ENCODE assay signal across 8 cellular contexts in genomic region chrX:155966876-155967275, GRCh38. TPM values are rescaled to one million over a fixed set of nuclear protein-coding genes. Genes with fewer than 3 reads are reported as not detected.
DNase-seq lines count a peak whose midpoint lies in the region; ATAC-seq and TF ChIP-seq lines count a peak whose summit lies in the region.

No MANE protein-coding gene starts in this region.

- no peaks in the 10 kb centered on the region for H3K27me3 ChIP-seq in CD4-positive, CD25-positive, alpha-beta regulatory T cell (ENCODE audit: control insufficient read depth, insufficient read depth, low read length)
- no peaks in the 10 kb centered on the region for H3K27me3 ChIP-seq in WERI-Rb-1 (ENCODE audit: insufficient read depth, low read depth, severe bottlenecking)

- DNase-seq in CD4-positive, CD25-positive, alpha-beta regulatory T cell = peak; percentile 2 to 62 (median 2)
- DNase-seq in NCI-H1436 treated with DMSO at 0.1 percent for 48 hours (lab: John Stamatoyannopoulos, UW) = peak; percentile 1
- peak; percentile 89 for DNase-seq in WERI-Rb-1
- DNase-seq in immature natural killer cell = peak; percentile 6 to 31 (median 22)

- peaks cover 0 to 23% (median 7%) of the 10 kb centered on the region in 7 donors for H3K9me3 Mint-ChIP-seq in CD4-positive, CD25-positive, alpha-beta regulatory T cell
- H3K9me3 Mint-ChIP-seq in immature natural killer cell = peaks cover 2 to 27% (median 14%) of the 10 kb centered on the region in 6 donors

- H3K36me3 ChIP-seq in CD4-positive, CD25-positive, alpha-beta regulatory T cell (ENCODE audit: control insufficient read depth, insufficient read depth, low read length) = no peaks in the 10 kb centered on the region
- H3K36me3 ChIP-seq in WERI-Rb-1 = no peaks in the 10 kb centered on the region

- no peaks in the 10 kb centered on the region for H3K36me3 Mint-ChIP-seq in CD4-positive, CD25-positive, alpha-beta regulatory T cell
- H3K36me3 Mint-ChIP-seq in immature natural killer cell = peaks cover 0 to 11% (median 4%) of the 10 kb centered on the region in 3 donors

- H3K4me1 Mint-ChIP-seq in CD4-positive, CD25-positive, alpha-beta regulatory T cell = no peaks in the 10 kb centered on the region
- H3K4me1 Mint-ChIP-seq in immature natural killer cell = no peaks in the 10 kb centered on the region

- H3K27ac Mint-ChIP-seq in CD4-positive, CD25-positive, alpha-beta regulatory T cell = no peak overlapping the region
- H3K27ac Mint-ChIP-seq in immature natural killer cell = no peak overlapping the region

- peaks cover 4 to 7% of the 10 kb centered on the region in 2 experiments for H3K9me3 ChIP-seq in CD4-positive, CD25-positive, alpha-beta regulatory T cell (ENCODE audit: control insufficient read depth in 2 of 2, low read length in 2 of 2)
- peaks cover 14% of the 10 kb centered on the region for H3K9me3 ChIP-seq in WERI-Rb-1 (ENCODE audit: severe bottlenecking)

- H3K27ac ChIP-seq in CD4-positive, CD25-positive, alpha-beta regulatory T cell (ENCODE audit: insufficient read depth, low read length, poor library complexity, severe bottlenecking) = no peak overlapping the region
- H3K27ac ChIP-seq in WERI-Rb-1 = no peak overlapping the region

- no peak overlapping the region for H3K4me3 ChIP-seq in CD4-positive, CD25-positive, alpha-beta regulatory T cell (ENCODE audit: low read depth, low read length)
- no peak overlapping the region for H3K4me3 ChIP-seq in WERI-Rb-1 (ENCODE audit: low read depth, low read length)

- TF ChIP-seq CTCF in WERI-Rb-1 (IDR thresholded peaks at IDR 0.05; ENCODE audit: low read depth, low read length) = peak; percentile 98

- peaks cover 20% of the 10 kb centered on the region for H3K27me3 Mint-ChIP-seq in CD4-positive, CD25-positive, alpha-beta regulatory T cell
- peaks cover 4 to 27% (median 7%) of the 10 kb centered on the region in 3 donors for H3K27me3 Mint-ChIP-seq in immature natural killer cell (ENCODE audit: low read depth in 3 of 3)

- ATAC-seq in CD4-positive, CD25-positive, alpha-beta regulatory T cell (ENCODE audit: low read depth in 2 of 2) = peak in 1 of 2 donors; percentile 47
- ATAC-seq in GM18907 (IDR thresholded peaks at IDR 0.05; ENCODE audit: unreplicated experiment) (peak; percentile 60), HG02938 (IDR thresholded peaks at IDR 0.05; ENCODE audit: unreplicated experiment) (no peak), HG03045 (IDR thresholded peaks at IDR 0.05; ENCODE audit: unreplicated experiment) (no peak), HG02970 (IDR thresholded peaks at IDR 0.05; ENCODE audit: low FRiP score, unreplicated experiment) (no peak)

- no peaks in the 10 kb centered on the region for H3K4me1 ChIP-seq in CD4-positive, CD25-positive, alpha-beta regulatory T cell (ENCODE audit: control insufficient read depth, insufficient read depth, low read length, poor library complexity, severe bottlenecking)

- H3K4me3 Mint-ChIP-seq in CD4-positive, CD25-positive, alpha-beta regulatory T cell = no peak overlapping the region
- no peak overlapping the region for H3K4me3 Mint-ChIP-seq in immature natural killer cell

RNA-seq across cellular contexts. Expression of gene IL9R, which starts 30.6 kb away (rescaled TPM):
- total RNA-seq in CD4-positive, CD25-positive, alpha-beta regulatory T cell = 4.5 TPM
- polyA plus RNA-seq in CD4-positive, CD25-positive, alpha-beta regulatory T cell = 1 to 10 TPM in 3 of 4 donors, under 1 TPM in 1; 0.93 to 4.0 (median 1.6) TPM
- under 1 TPM in 1 of 3 donors, not detected in 2; 0.14 TPM for polyA plus RNA-seq in immature natural killer cell

Comparison
In these comparisons a context has a peak if more than half of its experiments do, and no peak if none do; other contexts are left out.
1. DNase-seq: peak in every context shown above with its lines; median percentile 89 in WERI-Rb-1; 22 in immature natural killer cell; 2 in CD4-positive, CD25-positive, alpha-beta regulatory T cell; 1 in NCI-H1436 treated with DMSO at 0.1 percent for 48 hours.